Comparison of ENCODE assay signal across 8 cellular contexts in the genomic region with DNA sequence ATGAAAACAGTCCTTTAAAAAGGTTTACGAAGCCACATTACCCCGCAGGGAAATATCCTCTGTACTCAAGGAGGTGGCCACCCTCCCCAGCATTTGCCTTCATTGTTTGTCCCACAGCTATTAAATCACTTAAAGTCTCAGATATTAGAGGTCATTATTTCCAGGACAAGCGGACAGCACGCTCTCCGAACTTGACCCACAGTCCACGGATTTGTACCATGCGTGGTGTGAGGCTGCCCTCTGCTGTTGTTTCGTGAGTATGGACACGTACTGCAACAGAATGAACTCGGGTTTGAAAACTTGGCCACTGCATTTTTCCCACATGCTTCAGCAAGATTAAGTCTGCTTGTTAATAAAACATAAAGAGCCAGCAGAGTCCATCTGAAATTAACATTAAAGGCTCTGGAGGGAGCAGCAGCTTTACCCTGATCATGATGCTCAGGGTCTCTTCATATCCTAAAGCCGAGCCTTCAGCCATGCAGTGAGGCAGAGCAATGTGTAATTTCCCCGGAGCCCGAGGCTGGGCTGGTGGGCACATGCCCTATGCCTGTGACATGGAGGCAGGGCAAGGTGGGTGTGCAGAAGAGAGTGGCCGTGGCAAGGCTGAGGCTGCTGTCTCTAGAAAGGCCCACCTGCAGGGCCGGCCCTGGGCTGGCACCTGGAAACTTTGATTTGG. TPM values are rescaled to one million over a fixed set of nuclear protein-coding genes. Genes with fewer than 3 reads are reported as not detected.
A peak's percentile ranks its signal among the peaks of the same experiment; 100 is the strongest.
DNase-seq lines count a peak whose midpoint lies in the region; ATAC-seq, FAIRE-seq and TF ChIP-seq lines count a peak whose summit lies in the region.

No MANE protein-coding gene starts in this region.

- no peaks in the 10 kb centered on the region for H3F3A ChIP-seq in PC-9 (ENCODE audit: insufficient read depth, low read depth)

- H3K79me2 ChIP-seq in PC-9 (ENCODE audit: low read depth), result no peaks in the 10 kb centered on the region

- H3K4me1 ChIP-seq in PC-9 (replicated peaks; ENCODE audit: insufficient read depth) (no peaks in the 10 kb centered on the region), mucosa of descending colon (ENCODE audit: low read depth) (no peaks in the 10 kb centered on the region)

- no peak overlapping the region for H2AFZ ChIP-seq in PC-9

- CTCF ChIA-PET in PC-9 (lab: Charles Lee), result interaction anchor here (0.6 kb wide), 1 partner anchor 194 kb away, joined by 3 read pairs; no protein-coding TSS in a partner anchor

- H3K9me3 ChIP-seq in PC-9 (ENCODE audit: insufficient read depth, low read depth), result no peaks in the 10 kb centered on the region
- no peaks in the 10 kb centered on the region for H3K9me3 ChIP-seq in mucosa of descending colon

- H3K9me2 ChIP-seq in PC-9 (ENCODE audit: insufficient read depth), result no peaks in the 10 kb centered on the region

- FAIRE-seq in A204.1 (lab: Jason Lieb, UNC) (peak; percentile 86), GM12891 (lab: Jason Lieb, UNC) (no peak)

- intact Hi-C loops in PC-9 (cut with micrococcal nuclease; ENCODE audit: unreplicated experiment) (loop anchor here (2.0 kb wide), 1 partner anchor 400 kb away; no protein-coding TSS in a partner anchor), mucosa of descending colon (cut with DNase I, micrococcal nuclease) (loop anchor here (5.0 to 10.0 kb wide), 2 partner anchors 207 to 520 kb away; a partner anchor contains a TSS)

- H3K4me2 ChIP-seq in PC-9, result no peak overlapping the region

- DNase-seq in ELF-1 (ENCODE audit: low read depth, low spot score) (peak; percentile 36), PC-9 (peak in 1 of 2 experiments; percentile 31), epithelial cell of esophagus (ENCODE audit: low read depth) (peak; percentile 44), mucosa of descending colon (peak in 2 of 3 donors; percentile 65 to 69), T-helper 2 cell (no peak), GM12891 (ENCODE audit: insufficient read length, low spot score) (no peak)

- ATAC-seq in mucosa of descending colon, result peak; percentile 78
- no peak for ATAC-seq in GM18520 (IDR thresholded peaks at IDR 0.05; ENCODE audit: unreplicated experiment)

- TF ChIP-seq POLR2A in GM12891 (IDR thresholded peaks at IDR 0.05; ENCODE audit: low read depth, low read length), result no peak

- H3K27ac ChIP-seq in PC-9, result no peak overlapping the region

- H4K20me1 ChIP-seq in PC-9 (ENCODE audit: insufficient read depth), result no peaks in the 10 kb centered on the region; the same call in 1 of the 2 replicates

- POLR2A ChIA-PET in PC-9 (lab: Charles Lee; ENCODE audit: unreplicated experiment), result no interaction called here

- BruUV-seq in PC-9 (replicated peaks; lab: Mats Ljungman, UMichigan), result no TSS peak

- H3K4me3 ChIP-seq in PC-9 (no peak overlapping the region), epithelial cell of esophagus (ENCODE audit: low read length) (no peak overlapping the region), mucosa of descending colon (no peak overlapping the region)

- H3K36me3 ChIP-seq in PC-9 (ENCODE audit: low read depth), result peaks cover 26% of the 10 kb centered on the region; the same call in 1 of the 2 replicates
- H3K36me3 ChIP-seq in mucosa of descending colon (ENCODE audit: low read depth), result no peaks in the 10 kb centered on the region

- peak; percentile 81 for TF ChIP-seq CTCF in PC-9 (conservative IDR thresholded peaks at IDR 0.05)
- peak; percentile 74 for TF ChIP-seq CTCF in epithelial cell of esophagus (IDR thresholded peaks at IDR 0.05; ENCODE audit: insufficient read depth, low read depth, low read length, missing control alignments)
- TF ChIP-seq CTCF in mucosa of descending colon (IDR thresholded peaks at IDR 0.05), result peak; percentile 62

- no peaks in the 10 kb centered on the region for H3K27me3 ChIP-seq in PC-9 (ENCODE audit: insufficient read depth, low read depth)

TF ChIP-seq in GM12891, 5 proteins besides CTCF, POLR2A, EP300 and RAD21:
- TF ChIP-seq TAF1 (IDR thresholded peaks at IDR 0.05; ENCODE audit: low read depth, low read length), result no peak
- TF ChIP-seq POU2F2 (IDR thresholded peaks at IDR 0.05; ENCODE audit: low read depth, low read length), result no peak
- no peak for TF ChIP-seq PAX5 (IDR thresholded peaks at IDR 0.05; ENCODE audit: insufficient read depth, low read length, severe bottlenecking)

RNA-seq across cellular contexts. Expression of a gene that starts 19.7 kb away (rescaled TPM):
- total RNA-seq in PC-9 (2021) (73.4 and 74.6 TPM in 2 replicates), mucosa of descending colon (10 to 100 TPM; 18.4 to 23.9 (median 22.2) TPM)
- 2.6 TPM for polyA plus RNA-seq in GM12891 (2012; ENCODE audit: low read depth, missing spikeins)

Comparison
In these comparisons a context has a peak if more than half of its experiments do, and no peak if none do; other contexts are left out.
1. DNase-seq: peak in ELF-1 (single experiment), epithelial cell of esophagus (single experiment) and mucosa of descending colon (2 of 3); none in T-helper 2 cell (0 of 5) and GM12891 (single experiment).
2. Peak in every context shown above with its lines, with median percentiles within 50 percentile points of each other: CTCF ChIP-seq.